Comparison of ENCODE assay signal across 14 cellular contexts in the genomic region with DNA sequence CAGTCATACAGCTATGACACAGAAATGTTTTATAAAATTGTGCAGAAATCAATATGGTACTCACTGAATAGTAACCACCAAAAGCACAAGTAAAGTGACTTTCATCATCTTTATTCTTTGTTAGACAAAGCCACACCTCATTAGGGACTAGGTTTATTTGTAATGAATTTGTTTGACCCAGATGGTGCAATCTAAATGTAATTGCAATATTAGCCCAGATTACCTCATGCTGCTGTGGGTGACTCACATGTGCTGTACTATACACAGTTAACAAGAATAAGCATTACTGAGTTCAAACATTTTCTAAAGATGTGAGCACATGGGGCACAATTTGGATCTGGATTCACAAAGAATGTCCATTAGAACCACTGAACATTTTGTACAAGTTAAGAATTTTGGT.
DNase-seq lines count a peak whose midpoint lies in the region; ATAC-seq and TF ChIP-seq lines count a peak whose summit lies in the region.
"Had no signal": no experiment of that assay in that cellular context is flagged by ENCODE, and none has a peak within 500 bp of the region (broad histone marks: within the 10 kb centered on the region; RNA-seq: fewer than 3 reads in every experiment).

No MANE protein-coding gene starts in this region.

- no peak for ATAC-seq in GM18858 (IDR thresholded peaks at IDR 0.05; ENCODE audit: unreplicated experiment)
- ATAC-seq: HCT116 had no signal

- H3K4me3 Mint-ChIP-seq in brain, result no peak overlapping the region
- H3K4me3 Mint-ChIP-seq: CD8-positive, alpha-beta memory T cell; mesothelial cell of epicardium had no signal

- no peaks in the 10 kb centered on the region for H3K27me3 Mint-ChIP-seq in brain
- H3K27me3 Mint-ChIP-seq: CD8-positive, alpha-beta memory T cell had no signal

- no peaks in the 10 kb centered on the region for H3K36me3 Mint-ChIP-seq in brain
- H3K36me3 Mint-ChIP-seq: CD8-positive, alpha-beta memory T cell; mesothelial cell of epicardium had no signal

- TF ChIP-seq CTCF in brain (conservative IDR thresholded peaks at IDR 0.05), result no peak

- DNase-seq in DMS 273 treated with DMSO at 0.1 percent for 48 hours (lab: John Stamatoyannopoulos, UW), result peak; percentile 23
- DNase-seq in NCI-H1436 (lab: John Stamatoyannopoulos, UW), result peak; percentile 38
- peak; percentile 1 for DNase-seq in kidney tubule cell (ENCODE audit: low spot score)
- DNase-seq in midbrain (lab: John Stamatoyannopoulos, UW), result no peak
- DNase-seq in NCI-H2029 (lab: John Stamatoyannopoulos, UW), result no peak
- no peak for DNase-seq in activated CD4-positive, alpha-beta T cell treated with anti-CD3 and anti-CD28 coated beads for 1 hour
- DNase-seq: CD8-positive, alpha-beta memory T cell; KG1; NCI-H345; SIG-M5 had no signal

- peaks cover 0 to 3% (median 0%) of the 10 kb centered on the region in 5 experiments for H3K9me3 Mint-ChIP-seq in brain
- H3K9me3 Mint-ChIP-seq: mesothelial cell of epicardium had no signal

- peak overlapping the region in 3 of 5 experiments; percentile 61 to 81 (median 71) for H3K27ac Mint-ChIP-seq in brain
- H3K27ac Mint-ChIP-seq: CD8-positive, alpha-beta memory T cell; mesothelial cell of epicardium had no signal

- H3K4me1 Mint-ChIP-seq in brain, result peaks cover 7% of the 10 kb centered on the region
- H3K4me1 Mint-ChIP-seq: CD8-positive, alpha-beta memory T cell; mesothelial cell of epicardium had no signal

Comparison
In these comparisons a context has a peak if more than half of its experiments do, and no peak if none do; other contexts are left out.
1. DNase-seq: peak in DMS 273 treated with DMSO at 0.1 percent for 48 hours (single experiment), NCI-H1436 (single experiment) and kidney tubule cell (single experiment); none in midbrain (single experiment), NCI-H2029 (single experiment) and activated CD4-positive, alpha-beta T cell treated with anti-CD3 and anti-CD28 coated beads for 1 hour (single experiment).